ENCODE assay signal across 28 cellular contexts in genomic region chr3:24161841-24162240, GRCh38.
DNase-seq lines count a peak whose midpoint lies in the region; ATAC-seq, FAIRE-seq and TF ChIP-seq lines count a peak whose summit lies in the region.
"Had no signal": no experiment of that assay in that cellular context is flagged by ENCODE, and none has a peak within 500 bp of the region (broad histone marks: within the 10 kb centered on the region; RNA-seq: fewer than 3 reads in every experiment).

No MANE protein-coding gene starts in this region.

- POLR2A ChIA-PET in H1 (lab: Charles Lee; ENCODE audit: partially characterized antibody), result interaction anchor here (1.0 to 1.3 kb wide), 2 partner anchors 10 to 245 kb away, joined by 3 read pairs; partner anchors contain the start of genes NKIRAS1 and RPL15

- no peak overlapping the region for H2AK5ac ChIP-seq in H1 (ENCODE audit: low read depth, low read length)
- H2AK5ac ChIP-seq in mesendoderm (ENCODE audit: low read length), result no peak overlapping the region

- H3K27me3 ChIP-seq in H1 (replicated peaks in 1 of 4; ENCODE audit: control insufficient read depth in 3 of 4, extremely low read depth in 1 of 4, insufficient read depth in 3 of 4, low read length in 3 of 4) (no peaks in the 10 kb centered on the region), mesendoderm (ENCODE audit: insufficient read depth, low read length, poor library complexity) (no peaks in the 10 kb centered on the region)

- H3K79me1 ChIP-seq in H1 (ENCODE audit: low read depth, low read length), result no peaks in the 10 kb centered on the region
- H3K79me1 ChIP-seq in mesendoderm (ENCODE audit: low read length), result no peaks in the 10 kb centered on the region

- H2BK15ac ChIP-seq in H1 (ENCODE audit: low read length), result no peak overlapping the region
- H2BK15ac ChIP-seq in mesendoderm (replicated peaks; ENCODE audit: low read depth), result no peak overlapping the region

- H3K56ac ChIP-seq in H1 (replicated peaks; ENCODE audit: insufficient read length, low read depth, low read length) (no peak overlapping the region), mesendoderm (ENCODE audit: low read length) (no peak overlapping the region)

- H3K27ac Mint-ChIP-seq in mesothelial cell of epicardium, result no peak overlapping the region
- H3K27ac Mint-ChIP-seq: activated naive CD4-positive, alpha-beta T cell treated with anti-CD3 and anti-CD28 coated beads, Interleukin-2, amount 50 U/mL, for 72 hours; CD4-positive, CD25-positive, alpha-beta regulatory T cell; endodermal cell had no signal

- no peak overlapping the region for H2AFZ ChIP-seq in H1 (ENCODE audit: low read length)

- peak; percentile 61 for DNase-seq in EL
- DNase-seq in M059J (ENCODE audit: low read depth), result peak; percentile 15
- no peak for DNase-seq in H1 (ENCODE audit: low read depth in 1 of 2, low spot score in 2 of 2)
- DNase-seq in mesendoderm, result peak; percentile 29
- DNase-seq in mesothelial cell of epicardium (ENCODE audit: low spot score in 2 of 2, unreplicated experiment in 2 of 2), result no peak
- no peak for DNase-seq in COLO829 (ENCODE audit: low spot score)
- DNase-seq: activated T-cell treated with anti-CD3 and anti-CD28 coated beads, Interleukin-2, amount 50 U/mL, for 4 hours; CD4-positive, CD25-positive, alpha-beta regulatory T cell; DMS53; endodermal cell; foreskin fibroblast; hippocampal formation; left cardiac atrium; MM.1S; mucosa of descending colon; NCI-H1930; NCI-H345; small intestine; stimulated activated CD4-positive, alpha-beta T cell treated with anti-CD3 and anti-CD28 coated beads, Interleukin-4, amount 100 ng/mL, for 24 hours had no signal

- H4K8ac ChIP-seq in H1 (ENCODE audit: extremely low read depth, insufficient read depth, low read length) (no peak overlapping the region), mesendoderm (ENCODE audit: low read depth, low read length) (peak overlapping the region; percentile 44)

- H3K36me3 ChIP-seq in H1 (ENCODE audit: control insufficient read depth in 2 of 4, insufficient read depth in 4 of 4, low read length in 3 of 4), result no peaks in the 10 kb centered on the region
- no peaks in the 10 kb centered on the region for H3K36me3 ChIP-seq in mesendoderm (ENCODE audit: control insufficient read depth, insufficient read depth, low read length)

- no peak for TF ChIP-seq RAD21 in H1 (IDR thresholded peaks at IDR 0.05 in 1 of 2, conservative IDR thresholded peaks at IDR 0.05 in 1 of 2; ENCODE audit: low read depth in 2 of 2, low read length in 2 of 2)

- CTCF ChIA-PET in H1 (lab: Charles Lee; ENCODE audit: partially characterized antibody), result interaction anchor here (0.6 to 2.0 kb wide), 3 partner anchors 12 to 996 kb away, joined by 4 to 7 read pairs (median 4); no protein-coding TSS in a partner anchor

- H3K9me3 ChIP-seq in H1 (ENCODE audit: insufficient read depth in 2 of 2, low read depth in 1 of 2, low read length in 1 of 2), result no peaks in the 10 kb centered on the region
- H3K9me3 ChIP-seq: mucosa of descending colon had no signal

- no peak for TF ChIP-seq EP300 in H1 (IDR thresholded peaks at IDR 0.05; ENCODE audit: borderline replicate concordance in 1 of 2, low read depth in 2 of 2, low read length in 2 of 2)

- no peak overlapping the region for H4K5ac ChIP-seq in H1 (ENCODE audit: insufficient read length, low read depth, low read length)
- H4K5ac ChIP-seq in mesendoderm (ENCODE audit: low read length), result no peak overlapping the region

- peaks cover 2% of the 10 kb centered on the region; the same call in 1 of the 2 replicates for H3K23me2 ChIP-seq in H1 (ENCODE audit: low read depth, low read length)

- no peak overlapping the region for H2BK20ac ChIP-seq in H1 (ENCODE audit: low read length)

- H3K23ac ChIP-seq in H1 (ENCODE audit: insufficient read length), result no peak overlapping the region
- H3K23ac ChIP-seq in mesendoderm (ENCODE audit: low read length), result no peak overlapping the region

- H3K36me3 Mint-ChIP-seq in mesothelial cell of epicardium, result no peaks in the 10 kb centered on the region
- H3K36me3 Mint-ChIP-seq: brain; CD4-positive, CD25-positive, alpha-beta regulatory T cell had no signal

- H3K4me3 Mint-ChIP-seq in mesothelial cell of epicardium, result no peak overlapping the region
- H3K4me3 Mint-ChIP-seq: activated T-cell treated with anti-CD3 and anti-CD28 coated beads, Interleukin-2, amount 50 U/mL, for 4 hours; brain; endodermal cell; neural crest cell had no signal

- H3K4me2 ChIP-seq in H1 (ENCODE audit: insufficient read depth in 1 of 2, low read depth in 2 of 2, low read length in 2 of 2), result peak overlapping the region; percentile 57 to 58
- H3K4me2 ChIP-seq in mesendoderm (ENCODE audit: low read length), result no peak overlapping the region

- H3K4me1 ChIP-seq in H1 (replicated peaks in 1 of 4; ENCODE audit: control insufficient read depth in 3 of 4, insufficient read depth in 4 of 4, low read length in 3 of 4) (peaks cover 2 to 12% (median 7%) of the 10 kb centered on the region in 4 experiments; a peak in 3 of 7 replicates), mesendoderm (ENCODE audit: control insufficient read depth, low read depth, low read length) (no peaks in the 10 kb centered on the region)

- H2BK120ac ChIP-seq in H1 (replicated peaks; ENCODE audit: low read depth, low read length), result no peak overlapping the region
- no peak overlapping the region for H2BK120ac ChIP-seq in mesendoderm (ENCODE audit: low read depth, low read length)

- H4K91ac ChIP-seq in H1 (replicated peaks; ENCODE audit: insufficient read length, low read length), result no peak overlapping the region

- TF ChIP-seq CTCF in H1 (IDR thresholded peaks at IDR 0.05; ENCODE audit: control extremely low read depth in 1 of 3, insufficient read depth in 1 of 3, low read depth in 1 of 3, low read length in 3 of 3), result no peak
- TF ChIP-seq CTCF in mesothelial cell of epicardium (IDR thresholded peaks at IDR 0.05; ENCODE audit: unreplicated experiment), result no peak

- no peaks in the 10 kb centered on the region for H3K9me3 Mint-ChIP-seq in mesothelial cell of epicardium
- H3K9me3 Mint-ChIP-seq: activated T-cell treated with anti-CD3 and anti-CD28 coated beads, Interleukin-2, amount 50 U/mL, for 4 hours; endodermal cell; neural crest cell had no signal

- ATAC-seq in GM21526 (IDR thresholded peaks at IDR 0.05; ENCODE audit: low FRiP score, unreplicated experiment), result no peak
- ATAC-seq in HG02852 (IDR thresholded peaks at IDR 0.05; ENCODE audit: unreplicated experiment), result no peak
- ATAC-seq: activated CD4-positive, CD25-positive, alpha-beta regulatory T cell treated with anti-CD3 and anti-CD28 coated beads, Interleukin-2, amount 50 U/mL, for 24 hours; activated naive CD4-positive, alpha-beta T cell treated with anti-CD3 and anti-CD28 coated beads, Interleukin-2, amount 50 U/mL, for 72 hours; activated T-cell treated with anti-CD3 and anti-CD28 coated beads, Interleukin-2, amount 50 U/mL, for 4 hours; left cardiac atrium; mucosa of descending colon had no signal

- TF ChIP-seq POLR2A in H1 (IDR thresholded peaks at IDR 0.05; ENCODE audit: control extremely low read depth in 1 of 2, low read depth in 2 of 2, low read length in 2 of 2), result no peak

- no peak overlapping the region for H2BK5ac ChIP-seq in H1 (ENCODE audit: low read depth, low read length)
- H2BK5ac ChIP-seq in mesendoderm (ENCODE audit: low read length), result no peak overlapping the region

- H3K4ac ChIP-seq in H1 (replicated peaks; ENCODE audit: insufficient read length, low read depth, low read length) (no peak overlapping the region), mesendoderm (ENCODE audit: low read depth, low read length) (no peak overlapping the region)

- no peak for FAIRE-seq in H1 (lab: Jason Lieb, UNC)
- FAIRE-seq: colon, RCC 7860, small intestine had no signal

- H2BK12ac ChIP-seq in H1 (ENCODE audit: low read depth, low read length), result no peak overlapping the region

- H3K27ac ChIP-seq in H1 (ENCODE audit: low read depth, low read length), result no peak overlapping the region
- no peak overlapping the region for H3K27ac ChIP-seq in mesendoderm (ENCODE audit: low read depth, low read length)
- H3K27ac ChIP-seq: SK-N-MC had no signal

- H3K18ac ChIP-seq in H1 (ENCODE audit: extremely low read depth, low read length) (no peak overlapping the region), mesendoderm (ENCODE audit: low read length) (no peak overlapping the region)

- H3K14ac ChIP-seq in H1 (ENCODE audit: insufficient read length), result no peak overlapping the region

- peaks cover 13% of the 10 kb centered on the region for H3K4me1 Mint-ChIP-seq in mesothelial cell of epicardium
- H3K4me1 Mint-ChIP-seq: endodermal cell had no signal

- WGBS in H1 (ENCODE audit: extremely low coverage in 1 of 2, insufficient coverage in 1 of 2, insufficient read length in 1 of 2, insufficient replicate concordance in 2 of 2, low coverage in 1 of 2, low lambda C conversion rate in 2 of 2, missing lambda C conversion rate in 1 of 2), 2 experiments, result 31% methylated on average over 7 of the region's 7 CpGs; no CpG with 5 or more reads in 1 of the 2 experiments
- WGBS in mesendoderm (ENCODE audit: extremely low coverage, insufficient coverage, low lambda C conversion rate), result no CpG with 5 or more reads among the region's 7 CpGs

- H3K4me3 ChIP-seq in H1 (ENCODE audit: extremely low read depth in 1 of 4, insufficient read depth in 2 of 4, low read depth in 3 of 4, low read length in 4 of 4), result peak overlapping the region in 1 of 4 experiments; percentile 37; a peak in 2 of 8 replicates
- no peak overlapping the region for H3K4me3 ChIP-seq in mesendoderm (ENCODE audit: low read length)
- H3K4me3 ChIP-seq: mucosa of descending colon, SK-N-MC had no signal

- no peaks in the 10 kb centered on the region for H4K20me1 ChIP-seq in H1 (replicated peaks in 1 of 2; ENCODE audit: control insufficient read depth in 1 of 2, insufficient read depth in 2 of 2, low read length in 2 of 2)

- H3K27me3 Mint-ChIP-seq in mesothelial cell of epicardium (ENCODE audit: low read depth), result no peaks in the 10 kb centered on the region
- H3K27me3 Mint-ChIP-seq: brain had no signal

- no peaks in the 10 kb centered on the region for H3K79me2 ChIP-seq in H1 (ENCODE audit: control insufficient read depth in 1 of 2, insufficient read depth in 2 of 2, low read length in 2 of 2)
- no peaks in the 10 kb centered on the region for H3K79me2 ChIP-seq in mesendoderm (ENCODE audit: control insufficient read depth, insufficient read depth, low read length)

- no peak overlapping the region for H3K9ac ChIP-seq in H1 (replicated peaks in 1 of 4; ENCODE audit: extremely low read depth in 1 of 4, low read depth in 3 of 4, low read length in 3 of 4)
- H3K9ac ChIP-seq in mesendoderm (ENCODE audit: low read length), result no peak overlapping the region

TF ChIP-seq in H1, 55 proteins besides CTCF, POLR2A, EP300 and RAD21:
- TF ChIP-seq KDM5A (IDR thresholded peaks at IDR 0.05; ENCODE audit: low read length), result no peak
- no peak for TF ChIP-seq EGR1 (IDR thresholded peaks at IDR 0.05; ENCODE audit: borderline replicate concordance, low read depth, low read length)
- no peak for TF ChIP-seq GTF2F1 (IDR thresholded peaks at IDR 0.05; ENCODE audit: borderline replicate concordance, low read depth, low read length)
- no peak for TF ChIP-seq SAP30 (IDR thresholded peaks at IDR 0.05; ENCODE audit: insufficient read depth, insufficient replicate concordance, low read length)
- TF ChIP-seq CEBPB (IDR thresholded peaks at IDR 0.05; ENCODE audit: low read depth, low read length), result no peak

Comparison
In these comparisons a context has a peak if more than half of its experiments do, and no peak if none do; other contexts are left out.
1. DNase-seq: peak in EL (single experiment), M059J (single experiment) and mesendoderm (single experiment); none in H1 (0 of 2), mesothelial cell of epicardium (0 of 2) and COLO829 (single experiment).